1 cellular context compared by ENCODE assay signal in the genomic region with DNA sequence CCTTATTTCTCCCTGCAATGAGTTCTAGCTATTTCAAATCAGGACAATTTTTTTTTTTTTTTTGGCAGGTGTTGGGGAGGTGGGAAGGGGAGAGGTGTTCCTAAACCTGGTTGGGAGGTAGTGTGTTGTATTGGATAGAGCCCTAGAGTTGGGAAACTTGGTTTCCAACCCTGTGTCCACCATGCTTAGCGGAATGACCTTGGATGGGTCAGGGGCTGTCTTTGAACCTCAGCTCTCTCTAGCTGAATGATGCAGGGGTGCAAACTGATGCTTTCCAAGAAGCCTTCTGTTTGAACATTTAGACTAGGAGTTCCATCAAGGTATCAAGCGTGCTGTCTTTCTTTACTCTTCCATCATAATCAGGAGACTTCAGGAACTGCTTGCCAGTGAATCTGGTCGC.
TF ChIP-seq lines count a peak whose summit lies in the region.

No MANE protein-coding gene starts in this region.

TF ChIP-seq in A549, 52 proteins besides CTCF, POLR2A, EP300 and RAD21 (continued from another document):
- TF ChIP-seq, protein P1, sequence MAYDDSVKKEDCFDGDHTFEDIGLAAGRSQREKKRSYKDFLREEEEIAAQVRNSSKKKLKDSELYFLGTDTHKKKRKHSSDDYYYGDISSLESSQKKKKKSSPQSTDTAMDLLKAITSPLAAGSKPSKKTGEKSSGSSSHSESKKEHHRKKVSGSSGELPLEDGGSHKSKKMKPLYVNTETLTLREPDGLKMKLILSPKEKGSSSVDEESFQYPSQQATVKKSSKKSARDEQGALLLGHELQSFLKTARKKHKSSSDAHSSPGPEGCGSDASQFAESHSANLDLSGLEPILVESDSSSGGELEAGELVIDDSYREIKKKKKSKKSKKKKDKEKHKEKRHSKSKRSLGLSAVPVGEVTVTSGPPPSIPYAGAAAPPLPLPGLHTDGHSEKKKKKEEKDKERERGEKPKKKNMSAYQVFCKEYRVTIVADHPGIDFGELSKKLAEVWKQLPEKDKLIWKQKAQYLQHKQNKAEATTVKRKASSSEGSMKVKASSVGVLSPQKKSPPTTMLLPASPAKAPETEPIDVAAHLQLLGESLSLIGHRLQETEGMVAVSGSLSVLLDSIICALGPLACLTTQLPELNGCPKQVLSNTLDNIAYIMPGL (CRISPR knock-in tag; IDR thresholded peaks at IDR 0.05; ENCODE audit: borderline replicate concordance), result no peak
- no peak for TF ChIP-seq HDAC2 (IDR thresholded peaks at IDR 0.05)
- TF ChIP-seq MAZ (IDR thresholded peaks at IDR 0.05; ENCODE audit: borderline replicate concordance, low read depth, low read length), result no peak
- no peak for TF ChIP-seq CEBPB (IDR thresholded peaks at IDR 0.05)
- TF ChIP-seq MAFK (IDR thresholded peaks at IDR 0.05; ENCODE audit: partially characterized antibody), result no peak
- no peak for TF ChIP-seq TP53 (CRISPR knock-in tag; IDR thresholded peaks at IDR 0.05)
- no peak for TF ChIP-seq JUN (IDR thresholded peaks at IDR 0.05)
- TF ChIP-seq HEYL (CRISPR knock-in tag; IDR thresholded peaks at IDR 0.05), result no peak
- no peak for TF ChIP-seq ZNF302 (CRISPR knock-in tag; IDR thresholded peaks at IDR 0.05)
